In the genomic region with DNA sequence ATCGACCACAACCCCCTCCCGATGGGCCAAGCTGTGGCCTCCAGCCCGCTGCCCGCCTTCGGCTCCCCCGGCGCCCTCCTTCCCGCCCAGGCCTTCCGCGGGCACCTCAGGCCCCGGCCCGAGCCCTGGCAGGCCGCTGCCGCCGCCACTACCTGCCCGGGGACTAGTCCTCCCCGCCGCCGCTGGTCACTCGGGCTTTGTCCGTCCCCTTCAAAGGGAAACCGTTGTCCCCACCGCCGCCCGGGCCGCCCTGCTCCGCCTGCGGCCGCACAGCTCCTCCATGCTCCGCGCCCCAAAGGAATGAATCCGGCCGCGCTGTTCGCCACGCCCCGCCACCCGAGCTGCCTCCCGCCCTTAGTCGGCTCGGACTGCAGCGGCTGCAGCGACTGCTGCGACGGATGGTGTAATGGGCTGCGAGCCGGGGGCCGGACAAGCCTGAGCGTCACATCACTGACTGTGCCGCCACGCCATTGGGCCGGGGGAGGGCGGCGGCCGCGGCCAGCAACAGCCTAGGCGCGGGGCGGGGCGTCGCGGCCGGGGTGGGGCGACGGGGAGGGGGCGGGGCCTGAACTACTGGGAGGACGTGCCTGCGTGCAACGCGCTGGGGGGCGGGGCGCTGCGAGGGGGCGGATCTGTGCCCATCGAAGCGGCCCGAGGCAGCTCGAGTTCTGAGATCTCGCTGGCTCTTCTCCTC, we compare ENCODE assay signal across 8 cellular contexts. TPM values are rescaled to one million over a fixed set of nuclear protein-coding genes. Genes with fewer than 3 reads are reported as not detected.
DNase-seq lines count a peak whose midpoint lies in the region; ATAC-seq and TF ChIP-seq lines count a peak whose summit lies in the region.

A gene with protein sequence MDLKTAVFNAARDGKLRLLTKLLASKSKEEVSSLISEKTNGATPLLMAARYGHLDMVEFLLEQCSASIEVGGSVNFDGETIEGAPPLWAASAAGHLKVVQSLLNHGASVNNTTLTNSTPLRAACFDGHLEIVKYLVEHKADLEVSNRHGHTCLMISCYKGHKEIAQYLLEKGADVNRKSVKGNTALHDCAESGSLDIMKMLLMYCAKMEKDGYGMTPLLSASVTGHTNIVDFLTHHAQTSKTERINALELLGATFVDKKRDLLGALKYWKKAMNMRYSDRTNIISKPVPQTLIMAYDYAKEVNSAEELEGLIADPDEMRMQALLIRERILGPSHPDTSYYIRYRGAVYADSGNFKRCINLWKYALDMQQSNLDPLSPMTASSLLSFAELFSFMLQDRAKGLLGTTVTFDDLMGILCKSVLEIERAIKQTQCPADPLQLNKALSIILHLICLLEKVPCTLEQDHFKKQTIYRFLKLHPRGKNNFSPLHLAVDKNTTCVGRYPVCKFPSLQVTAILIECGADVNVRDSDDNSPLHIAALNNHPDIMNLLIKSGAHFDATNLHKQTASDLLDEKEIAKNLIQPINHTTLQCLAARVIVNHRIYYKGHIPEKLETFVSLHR (minus strand): TSS at position 405 of the 694 bp plus-strand sequence. CDS start 1,282 bp downstream, outside the sequence.

- ATAC-seq in GM19043 (IDR thresholded peaks at IDR 0.05; ENCODE audit: low read depth, unreplicated experiment) (peak; percentile 94), HG03378 (IDR thresholded peaks at IDR 0.05; ENCODE audit: unreplicated experiment) (peak; percentile 91)

- peak; percentile 98 for DNase-seq in AG10803 (ENCODE audit: low read depth)
- peak; percentile 97 for DNase-seq in NCI-H460 (ENCODE audit: extremely low read depth, low read depth)
- DNase-seq in activated CD4-positive, alpha-beta T cell treated with anti-CD3 and anti-CD28 coated beads for 1 hour: peak; percentile 93
- DNase-seq in cerebellum (ENCODE audit: low spot score): peak; percentile 98
- DNase-seq in kidney epithelial cell (ENCODE audit: low read depth): peak; percentile 83
- peak; percentile 98 for DNase-seq in stimulated activated CD4-positive, alpha-beta T cell treated with anti-CD3 and anti-CD28 coated beads, Interleukin-15, amount 100 ng/mL, for 48 hours (ENCODE audit: low read depth in 2 of 2)

- H3K36me3 ChIP-seq in kidney epithelial cell (ENCODE audit: control insufficient read depth, insufficient read depth, low read length): no peaks in the 10 kb centered on the region

- H3K27me3 ChIP-seq in kidney epithelial cell (ENCODE audit: control insufficient read depth, insufficient read depth, low read length): no peaks in the 10 kb centered on the region

- TF ChIP-seq CTCF in AG10803 (conservative IDR thresholded peaks at IDR 0.05; ENCODE audit: low read length): no peak
- TF ChIP-seq CTCF in kidney epithelial cell (IDR thresholded peaks at IDR 0.05; ENCODE audit: insufficient read depth, low read length, poor library complexity, severe bottlenecking): no peak

- H3K4me3 ChIP-seq in AG10803 (ENCODE audit: low read length) (peak within 1 kb of the TSS; percentile 80), kidney epithelial cell (ENCODE audit: low read depth, low read length) (peak within 1 kb of the TSS; percentile 74)

RNA-seq across cellular contexts. Expression of the gene that starts here (rescaled TPM):
- total RNA-seq in NCI-H460 (2014; rRNA removed; shearing (Covaris generic)): 11.1 and 11.7 TPM in 2 replicates
- 5.2 and 5.9 TPM in 2 replicates for polyA plus RNA-seq in NCI-H460 (2014; cell fraction: nucleus; rRNA removed)
- 47.2 TPM for total RNA-seq in cerebellum
- total RNA-seq in kidney epithelial cell: 15.9 and 18.9 TPM in 2 replicates

Comparison
In these comparisons a context has a peak if more than half of its experiments do, and no peak if none do; other contexts are left out.
1. Peak in every context shown above with its lines: DNase-seq, ATAC-seq and H3K4me3 ChIP-seq.